Comparison of ENCODE assay signal across 15 cellular contexts in genomic region chrX:105564536-105564935, GRCh38.
DNase-seq lines count a peak whose midpoint lies in the region; ATAC-seq and TF ChIP-seq lines count a peak whose summit lies in the region.
"Had no signal": no experiment of that assay in that cellular context is flagged by ENCODE, and none has a peak within 500 bp of the region (broad histone marks: within the 10 kb centered on the region; RNA-seq: fewer than 3 reads in every experiment).

No MANE protein-coding gene starts in this region.

- intact Hi-C loops in heart left ventricle (cut with DNase I) (no loop called here), left ventricle myocardium superior (cut with micrococcal nuclease) (no loop called here)

- no peak for TF ChIP-seq CTCF in heart left ventricle (IDR thresholded peaks at IDR 0.05)
- no peak for TF ChIP-seq CTCF in foreskin fibroblast (IDR thresholded peaks at IDR 0.05; ENCODE audit: low read depth, low read length)

- WGBS in heart left ventricle, 4 donors, result 79 to 88% (median 84%) methylated on average over 1 of the region's 1 CpG

- H3K27me3 ChIP-seq in heart left ventricle, result peaks cover 0 to 13% (median 0%) of the 10 kb centered on the region in 9 donors
- H3K27me3 ChIP-seq: body of pancreas had no signal

- no peaks in the 10 kb centered on the region for H3K9me3 ChIP-seq in heart left ventricle
- H3K9me3 ChIP-seq: body of pancreas had no signal

- H3K27ac ChIP-seq in heart left ventricle, result no peak overlapping the region
- H3K27ac ChIP-seq: body of pancreas, skin epidermis, WERI-Rb-1 had no signal

- no peak for TF ChIP-seq POLR2A in heart left ventricle (IDR thresholded peaks at IDR 0.05)

- no peaks in the 10 kb centered on the region for H3K36me3 ChIP-seq in heart left ventricle
- H3K36me3 ChIP-seq: WERI-Rb-1 had no signal

- no peak for DNase-seq in heart left ventricle
- no peak for DNase-seq in left ventricle myocardium superior
- DNase-seq in amniotic epithelial cell (ENCODE audit: low read depth), result peak; percentile 90
- peak; percentile 26 to 79 for DNase-seq in foreskin fibroblast
- DNase-seq in putamen (ENCODE audit: low spot score), result no peak
- no peak for DNase-seq in NCI-H82 treated with DMSO at 0.1 percent for 48 hours (lab: John Stamatoyannopoulos, UW; ENCODE audit: unreplicated experiment)
- DNase-seq in ureter (ENCODE audit: low spot score), result no peak
- DNase-seq: activated T-cell treated with anti-CD3 and anti-CD28 coated beads for 4 hours, body of pancreas, natural killer cell, trophoblast cell, WERI-Rb-1 had no signal

- no peaks in the 10 kb centered on the region for H3K4me1 ChIP-seq in heart left ventricle
- H3K4me1 ChIP-seq: body of pancreas had no signal

- no peak overlapping the region for H3K4me3 ChIP-seq in heart left ventricle
- H3K4me3 ChIP-seq in foreskin fibroblast (ENCODE audit: low read depth in 1 of 2, low read length in 2 of 2), result no peak overlapping the region
- H3K4me3 ChIP-seq: body of pancreas, skin epidermis had no signal

- ATAC-seq in heart left ventricle, result peak in 3 of 4 donors; percentile 18 to 33 (median 20)
- no peak for ATAC-seq in left ventricle myocardium superior
- no peak for ATAC-seq in HG02973 (IDR thresholded peaks at IDR 0.05; ENCODE audit: unreplicated experiment)
- ATAC-seq: body of pancreas, natural killer cell, Right ventricle myocardium inferior had no signal

Comparison
In these comparisons a context has a peak if more than half of its experiments do, and no peak if none do; other contexts are left out.
1. ATAC-seq: peak in heart left ventricle (3 of 4); none in left ventricle myocardium superior (single experiment) and HG02973 (single experiment).
2. DNase-seq: peak in amniotic epithelial cell (single experiment) and foreskin fibroblast (2 of 2); none in heart left ventricle (0 of 5), left ventricle myocardium superior (single experiment), putamen (single experiment), NCI-H82 treated with DMSO at 0.1 percent for 48 hours (single experiment) and ureter (single experiment).